In the genomic region with DNA sequence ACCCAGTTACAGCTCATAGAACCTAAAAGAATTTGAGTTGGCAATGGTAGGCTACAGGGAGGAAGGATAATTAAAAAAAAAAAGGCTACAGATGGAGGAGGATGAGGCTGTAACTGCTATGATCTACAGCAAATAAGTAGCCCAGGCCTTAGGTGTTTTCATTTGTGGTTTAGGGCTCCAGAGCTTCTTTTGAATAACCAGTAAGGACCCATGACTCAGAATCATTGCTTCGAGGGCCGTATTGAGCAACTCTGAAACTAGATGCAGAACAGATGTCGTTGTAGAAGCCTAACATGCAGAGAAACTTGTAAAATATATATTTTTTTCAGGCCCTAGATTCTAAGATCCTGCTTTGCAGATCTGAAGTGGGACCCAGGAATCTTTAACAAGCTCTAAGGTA, we compare ENCODE assay signal across 12 cellular contexts. TPM values are rescaled to one million over a fixed set of nuclear protein-coding genes. Genes with fewer than 3 reads are reported as not detected.
A peak's percentile ranks its signal among the peaks of the same experiment; 100 is the strongest.
DNase-seq lines count a peak whose midpoint lies in the region; ATAC-seq and TF ChIP-seq lines count a peak whose summit lies in the region.
"Had no signal": no experiment of that assay in that cellular context is flagged by ENCODE, and none has a peak within 500 bp of the region (broad histone marks: within the 10 kb centered on the region; RNA-seq: fewer than 3 reads in every experiment).

No MANE protein-coding gene starts in this region.

- peak overlapping the region; percentile 55 for H3K4me3 ChIP-seq in SK-N-MC
- H3K4me3 ChIP-seq in fibroblast of pulmonary artery (replicated peaks; ENCODE audit: low read depth, low read length): no peak overlapping the region
- no peak overlapping the region for H3K4me3 ChIP-seq in aorta (ENCODE audit: low read length in 2 of 2)

- no peaks in the 10 kb centered on the region for H3K27me3 ChIP-seq in aorta (ENCODE audit: control insufficient read depth in 1 of 2, insufficient read depth in 2 of 2, low read length in 1 of 2)

- intact Hi-C loops in natural killer cell (cut with micrococcal nuclease) (no loop called here), aorta (cut with DNase I) (no loop called here), left ventricle myocardium superior (cut with micrococcal nuclease) (no loop called here)

- no peaks in the 10 kb centered on the region for H3K36me3 Mint-ChIP-seq in natural killer cell treated with Interleukin-12 subunit alpha and Interleukin-12 subunit beta and Interleukin-15 and Interleukin-18, amount 100 ng/mL, for 72 hours
- no peaks in the 10 kb centered on the region for H3K36me3 Mint-ChIP-seq in natural killer cell
- H3K36me3 Mint-ChIP-seq: type B pancreatic cell had no signal

- H3K9me3 Mint-ChIP-seq in natural killer cell treated with Interleukin-12 subunit alpha and Interleukin-12 subunit beta and Interleukin-15 and Interleukin-18, amount 100 ng/mL, for 72 hours: no peaks in the 10 kb centered on the region
- no peaks in the 10 kb centered on the region for H3K9me3 Mint-ChIP-seq in natural killer cell
- H3K9me3 Mint-ChIP-seq: type B pancreatic cell had no signal

- TF ChIP-seq CTCF in natural killer cell (IDR thresholded peaks at IDR 0.05): no peak
- TF ChIP-seq CTCF in fibroblast of pulmonary artery (IDR thresholded peaks at IDR 0.05; ENCODE audit: low read length, missing control alignments): no peak

- H3K36me3 ChIP-seq in SK-N-MC (ENCODE audit: insufficient read depth, low read length): no peaks in the 10 kb centered on the region
- H3K36me3 ChIP-seq in aorta (ENCODE audit: control insufficient read depth in 1 of 2, insufficient read depth in 2 of 2, low read length in 1 of 2): no peaks in the 10 kb centered on the region

- H3K4me1 Mint-ChIP-seq in natural killer cell treated with Interleukin-12 subunit alpha and Interleukin-12 subunit beta and Interleukin-15 and Interleukin-18, amount 100 ng/mL, for 72 hours (ENCODE audit: low read depth in 2 of 2): peaks cover 0 to 3% of the 10 kb centered on the region in 2 donors
- no peaks in the 10 kb centered on the region for H3K4me1 Mint-ChIP-seq in natural killer cell

- H3K9me3 ChIP-seq in SK-N-MC (ENCODE audit: low read depth, low read length): no peaks in the 10 kb centered on the region
- no peaks in the 10 kb centered on the region for H3K9me3 ChIP-seq in aorta (ENCODE audit: control insufficient read depth, low read length)

- peak overlapping the region; percentile 93 for H3K27ac ChIP-seq in SK-N-MC
- no peak overlapping the region for H3K27ac ChIP-seq in aorta (ENCODE audit: low read depth in 1 of 2, low read length in 2 of 2)

- peaks cover 18 to 31% of the 10 kb centered on the region in 2 donors for H3K27me3 Mint-ChIP-seq in natural killer cell treated with Interleukin-12 subunit alpha and Interleukin-12 subunit beta and Interleukin-15 and Interleukin-18, amount 100 ng/mL, for 72 hours
- peaks cover 20 to 32% of the 10 kb centered on the region in 2 donors for H3K27me3 Mint-ChIP-seq in natural killer cell (ENCODE audit: low read depth in 2 of 2)

- WGBS in aorta, 2 donors: 88 to 93% methylated on average over 3 of the region's 3 CpGs

- H3K9ac ChIP-seq in SK-N-MC (ENCODE audit: insufficient read length): peak overlapping the region; percentile 3

- peak; percentile 68 to 89 for ATAC-seq in natural killer cell treated with Interleukin-12 subunit alpha and Interleukin-12 subunit beta and Interleukin-15 and Interleukin-18, amount 100 ng/mL, for 72 hours
- ATAC-seq in natural killer cell (no peak), aorta (ENCODE audit: low FRiP score) (no peak), left ventricle myocardium superior (no peak), GM21717 (IDR thresholded peaks at IDR 0.05; ENCODE audit: unreplicated experiment) (no peak)

- H3K4me1 ChIP-seq in aorta (ENCODE audit: control insufficient read depth in 1 of 2, insufficient read depth in 2 of 2, low read length in 2 of 2): no peaks in the 10 kb centered on the region

- no peak for DNase-seq in natural killer cell treated with Interleukin-12 subunit alpha and Interleukin-12 subunit beta and Interleukin-15 and Interleukin-18, amount 100 ng/mL, for 72 hours (ENCODE audit: low spot score)
- DNase-seq in natural killer cell: no peak
- DNase-seq in SK-N-MC (ENCODE audit: low read depth, low spot score): peak; percentile 95
- DNase-seq in fibroblast of pulmonary artery (ENCODE audit: low read depth): peak; percentile 94
- no peak for DNase-seq in aorta
- no peak for DNase-seq in left ventricle myocardium superior
- no peak for DNase-seq in activated naive CD4-positive, alpha-beta T cell (lab: John Stamatoyannopoulos, UW)
- DNase-seq: activated CD4-positive, alpha-beta T cell treated with anti-CD3 and anti-CD28 coated beads for 1 hour; C1 segment of cervical spinal cord; stimulated activated CD4-positive, alpha-beta T cell treated with anti-CD3 and anti-CD28 coated beads, Interleukin-2, amount 100 ng/mL, for 48 hours had no signal

- no peak overlapping the region for H3K27ac Mint-ChIP-seq in natural killer cell treated with Interleukin-12 subunit alpha and Interleukin-12 subunit beta and Interleukin-15 and Interleukin-18, amount 100 ng/mL, for 72 hours
- H3K27ac Mint-ChIP-seq in natural killer cell: no peak overlapping the region
- H3K27ac Mint-ChIP-seq: type B pancreatic cell had no signal

- H3K4me3 Mint-ChIP-seq in natural killer cell treated with Interleukin-12 subunit alpha and Interleukin-12 subunit beta and Interleukin-15 and Interleukin-18, amount 100 ng/mL, for 72 hours: no peak overlapping the region
- H3K4me3 Mint-ChIP-seq in natural killer cell: no peak overlapping the region
- H3K4me3 Mint-ChIP-seq: type B pancreatic cell had no signal

RNA-seq across cellular contexts. Expression of gene ASIP, which starts 19.0 kb away (rescaled TPM):
- not detected for total RNA-seq in natural killer cell treated with Interleukin-12 subunit alpha and Interleukin-12 subunit beta and Interleukin-15 and Interleukin-18, amount 100 ng/mL, for 72 hours
- total RNA-seq in natural killer cell (not detected), aorta (not detected), left ventricle myocardium superior (9.5 TPM)
- polyA plus RNA-seq in aorta: not detected

Comparison
In these comparisons a context has a peak if more than half of its experiments do, and no peak if none do; other contexts are left out.
1. ATAC-seq: peak in natural killer cell treated with Interleukin-12 subunit alpha and Interleukin-12 subunit beta and Interleukin-15 and Interleukin-18, amount 100 ng/mL, for 72 hours (2 of 2); none in natural killer cell (0 of 3), aorta (single experiment), left ventricle myocardium superior (single experiment) and GM21717 (single experiment).
2. DNase-seq: peak in SK-N-MC (single experiment) and fibroblast of pulmonary artery (single experiment); none in natural killer cell treated with Interleukin-12 subunit alpha and Interleukin-12 subunit beta and Interleukin-15 and Interleukin-18, amount 100 ng/mL, for 72 hours (single experiment), natural killer cell (single experiment), aorta (0 of 2), left ventricle myocardium superior (single experiment) and activated naive CD4-positive, alpha-beta T cell (0 of 4).